9 cellular contexts compared by ENCODE assay signal in genomic region chr12:109310247-109311125, GRCh38. TPM values are rescaled to one million over a fixed set of nuclear protein-coding genes. Genes with fewer than 3 reads are reported as not detected.
A peak's percentile ranks its signal among the peaks of the same experiment; 100 is the strongest.
DNase-seq lines count a peak whose midpoint lies in the region; ATAC-seq and TF ChIP-seq lines count a peak whose summit lies in the region.
"Had no signal": no experiment of that assay in that cellular context is flagged by ENCODE, and none has a peak within 500 bp of the region (broad histone marks: within the 10 kb centered on the region; RNA-seq: fewer than 3 reads in every experiment).

No MANE protein-coding gene starts in this region.

- intact Hi-C loops in activated CD8-positive, alpha-beta T cell treated with anti-CD3 and anti-CD28 coated beads for 36 hours (cut with micrococcal nuclease) = no loop called here

- H3K4me1 Mint-ChIP-seq in activated CD8-positive, alpha-beta T cell treated with anti-CD3 and anti-CD28 coated beads for 36 hours (ENCODE audit: low read depth) = peaks cover 9% of the 10 kb centered on the region

- H3K4me3 Mint-ChIP-seq in activated CD8-positive, alpha-beta T cell treated with anti-CD3 and anti-CD28 coated beads for 36 hours = peak overlapping the region; percentile 60

- H3K27me3 Mint-ChIP-seq in activated CD8-positive, alpha-beta T cell treated with anti-CD3 and anti-CD28 coated beads for 36 hours = peaks cover 53% of the 10 kb centered on the region

- WGBS in tibial nerve, 2 donors = 9 to 12% methylated on average over 27 to 28 of the region's 33 CpGs

- POLR2A ChIA-PET in activated CD8-positive, alpha-beta T cell treated with anti-CD3 and anti-CD28 coated beads for 36 hours (lab: Charles Lee) = no interaction called here

- H3K4me3 ChIP-seq in tibial nerve = peak overlapping the region; percentile 17 to 54 (median 20)

- DNase-seq in D341Med (ENCODE audit: low spot score) (peak; percentile 69), NCI-H1092 (lab: John Stamatoyannopoulos, UW) (peak; percentile 33), left kidney (ENCODE audit: low read depth, low spot score) (peak; percentile 61), tibial nerve (ENCODE audit: low spot score in 2 of 2) (no peak), GDM1 (lab: John Stamatoyannopoulos, UW) (no peak)
- peak; percentile 23 for DNase-seq in activated CD8-positive, alpha-beta T cell treated with anti-CD3 and anti-CD28 coated beads for 36 hours

- no peaks in the 10 kb centered on the region for H3K36me3 ChIP-seq in tibial nerve

- H3K27ac ChIP-seq in tibial nerve = no peak overlapping the region
- H3K27ac ChIP-seq: epithelial cell of prostate had no signal

- peak; percentile 64 for ATAC-seq in activated CD8-positive, alpha-beta T cell treated with anti-CD3 and anti-CD28 coated beads for 36 hours
- ATAC-seq in GM19395 (IDR thresholded peaks at IDR 0.05; ENCODE audit: unreplicated experiment) (no peak), GM21447 (IDR thresholded peaks at IDR 0.05; ENCODE audit: unreplicated experiment) (no peak)

- TF ChIP-seq CTCF in activated CD8-positive, alpha-beta T cell treated with anti-CD3 and anti-CD28 coated beads for 36 hours (IDR thresholded peaks at IDR 0.05) = no peak
- no peak for TF ChIP-seq CTCF in tibial nerve (IDR thresholded peaks at IDR 0.05)

- H3K4me1 ChIP-seq in tibial nerve = peaks cover 0 to 22% (median 14%) of the 10 kb centered on the region in 4 donors

- peaks cover 0 to 76% of the 10 kb centered on the region in 2 donors for H3K27me3 ChIP-seq in tibial nerve

- TF ChIP-seq POLR2A in tibial nerve (IDR thresholded peaks at IDR 0.05) = no peak

- no peak for TF ChIP-seq EP300 in tibial nerve (IDR thresholded peaks at IDR 0.05)

- H3K9me3 Mint-ChIP-seq in activated CD8-positive, alpha-beta T cell treated with anti-CD3 and anti-CD28 coated beads for 36 hours = no peaks in the 10 kb centered on the region

- H3K27ac Mint-ChIP-seq in activated CD8-positive, alpha-beta T cell treated with anti-CD3 and anti-CD28 coated beads for 36 hours = no peak overlapping the region

- no peaks in the 10 kb centered on the region for H3K36me3 Mint-ChIP-seq in activated CD8-positive, alpha-beta T cell treated with anti-CD3 and anti-CD28 coated beads for 36 hours (ENCODE audit: low read depth)

- no peaks in the 10 kb centered on the region for H3K9me3 ChIP-seq in tibial nerve

- CTCF ChIA-PET in activated CD8-positive, alpha-beta T cell treated with anti-CD3 and anti-CD28 coated beads for 36 hours (lab: Charles Lee) = no interaction called here

RNA-seq across cellular contexts. Expression of gene FOXN4, which starts 1.4 kb away (rescaled TPM):
- total RNA-seq in activated CD8-positive, alpha-beta T cell treated with anti-CD3 and anti-CD28 coated beads for 36 hours = not detected
- not detected for total RNA-seq in tibial nerve

RNA-seq across cellular contexts. Expression of gene MYO1H, which starts 37.2 kb away (rescaled TPM):
- not detected for total RNA-seq in activated CD8-positive, alpha-beta T cell treated with anti-CD3 and anti-CD28 coated beads for 36 hours
- under 1 TPM in 1 of 4 donors, not detected in 3; 0.20 TPM for total RNA-seq in tibial nerve

Comparison
In these comparisons a context has a peak if more than half of its experiments do, and no peak if none do; other contexts are left out.
1. DNase-seq: peak in D341Med (single experiment), NCI-H1092 (single experiment), activated CD8-positive, alpha-beta T cell treated with anti-CD3 and anti-CD28 coated beads for 36 hours (single experiment) and left kidney (single experiment); none in tibial nerve (0 of 2) and GDM1 (single experiment).